ENCODE assay signal across 2 cellular contexts in the genomic region with DNA sequence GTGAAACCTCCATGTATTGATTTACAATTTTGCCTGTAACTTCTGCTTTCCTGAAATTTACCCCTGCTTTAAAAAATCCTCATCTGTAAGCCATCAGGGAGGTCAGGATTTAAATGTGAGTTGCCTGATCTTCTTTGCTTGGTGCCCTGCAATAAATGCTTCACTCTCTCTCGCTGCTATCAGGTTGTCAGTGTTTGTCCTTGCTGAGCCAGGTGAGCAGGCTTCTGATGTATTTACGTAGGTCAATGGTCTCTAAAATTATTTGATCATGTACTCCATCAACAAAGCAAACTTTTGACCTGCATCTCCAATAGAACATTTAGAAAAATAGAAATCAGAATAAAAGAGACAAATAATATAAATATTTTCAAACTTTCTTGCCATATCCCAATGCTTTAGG.
TF ChIP-seq lines count a peak whose summit lies in the region.

No MANE protein-coding gene starts in this region.

TF ChIP-seq in GM23338, 12 proteins besides CTCF, POLR2A, EP300 and RAD21 (continued from another document):
- TF ChIP-seq, protein P1, sequence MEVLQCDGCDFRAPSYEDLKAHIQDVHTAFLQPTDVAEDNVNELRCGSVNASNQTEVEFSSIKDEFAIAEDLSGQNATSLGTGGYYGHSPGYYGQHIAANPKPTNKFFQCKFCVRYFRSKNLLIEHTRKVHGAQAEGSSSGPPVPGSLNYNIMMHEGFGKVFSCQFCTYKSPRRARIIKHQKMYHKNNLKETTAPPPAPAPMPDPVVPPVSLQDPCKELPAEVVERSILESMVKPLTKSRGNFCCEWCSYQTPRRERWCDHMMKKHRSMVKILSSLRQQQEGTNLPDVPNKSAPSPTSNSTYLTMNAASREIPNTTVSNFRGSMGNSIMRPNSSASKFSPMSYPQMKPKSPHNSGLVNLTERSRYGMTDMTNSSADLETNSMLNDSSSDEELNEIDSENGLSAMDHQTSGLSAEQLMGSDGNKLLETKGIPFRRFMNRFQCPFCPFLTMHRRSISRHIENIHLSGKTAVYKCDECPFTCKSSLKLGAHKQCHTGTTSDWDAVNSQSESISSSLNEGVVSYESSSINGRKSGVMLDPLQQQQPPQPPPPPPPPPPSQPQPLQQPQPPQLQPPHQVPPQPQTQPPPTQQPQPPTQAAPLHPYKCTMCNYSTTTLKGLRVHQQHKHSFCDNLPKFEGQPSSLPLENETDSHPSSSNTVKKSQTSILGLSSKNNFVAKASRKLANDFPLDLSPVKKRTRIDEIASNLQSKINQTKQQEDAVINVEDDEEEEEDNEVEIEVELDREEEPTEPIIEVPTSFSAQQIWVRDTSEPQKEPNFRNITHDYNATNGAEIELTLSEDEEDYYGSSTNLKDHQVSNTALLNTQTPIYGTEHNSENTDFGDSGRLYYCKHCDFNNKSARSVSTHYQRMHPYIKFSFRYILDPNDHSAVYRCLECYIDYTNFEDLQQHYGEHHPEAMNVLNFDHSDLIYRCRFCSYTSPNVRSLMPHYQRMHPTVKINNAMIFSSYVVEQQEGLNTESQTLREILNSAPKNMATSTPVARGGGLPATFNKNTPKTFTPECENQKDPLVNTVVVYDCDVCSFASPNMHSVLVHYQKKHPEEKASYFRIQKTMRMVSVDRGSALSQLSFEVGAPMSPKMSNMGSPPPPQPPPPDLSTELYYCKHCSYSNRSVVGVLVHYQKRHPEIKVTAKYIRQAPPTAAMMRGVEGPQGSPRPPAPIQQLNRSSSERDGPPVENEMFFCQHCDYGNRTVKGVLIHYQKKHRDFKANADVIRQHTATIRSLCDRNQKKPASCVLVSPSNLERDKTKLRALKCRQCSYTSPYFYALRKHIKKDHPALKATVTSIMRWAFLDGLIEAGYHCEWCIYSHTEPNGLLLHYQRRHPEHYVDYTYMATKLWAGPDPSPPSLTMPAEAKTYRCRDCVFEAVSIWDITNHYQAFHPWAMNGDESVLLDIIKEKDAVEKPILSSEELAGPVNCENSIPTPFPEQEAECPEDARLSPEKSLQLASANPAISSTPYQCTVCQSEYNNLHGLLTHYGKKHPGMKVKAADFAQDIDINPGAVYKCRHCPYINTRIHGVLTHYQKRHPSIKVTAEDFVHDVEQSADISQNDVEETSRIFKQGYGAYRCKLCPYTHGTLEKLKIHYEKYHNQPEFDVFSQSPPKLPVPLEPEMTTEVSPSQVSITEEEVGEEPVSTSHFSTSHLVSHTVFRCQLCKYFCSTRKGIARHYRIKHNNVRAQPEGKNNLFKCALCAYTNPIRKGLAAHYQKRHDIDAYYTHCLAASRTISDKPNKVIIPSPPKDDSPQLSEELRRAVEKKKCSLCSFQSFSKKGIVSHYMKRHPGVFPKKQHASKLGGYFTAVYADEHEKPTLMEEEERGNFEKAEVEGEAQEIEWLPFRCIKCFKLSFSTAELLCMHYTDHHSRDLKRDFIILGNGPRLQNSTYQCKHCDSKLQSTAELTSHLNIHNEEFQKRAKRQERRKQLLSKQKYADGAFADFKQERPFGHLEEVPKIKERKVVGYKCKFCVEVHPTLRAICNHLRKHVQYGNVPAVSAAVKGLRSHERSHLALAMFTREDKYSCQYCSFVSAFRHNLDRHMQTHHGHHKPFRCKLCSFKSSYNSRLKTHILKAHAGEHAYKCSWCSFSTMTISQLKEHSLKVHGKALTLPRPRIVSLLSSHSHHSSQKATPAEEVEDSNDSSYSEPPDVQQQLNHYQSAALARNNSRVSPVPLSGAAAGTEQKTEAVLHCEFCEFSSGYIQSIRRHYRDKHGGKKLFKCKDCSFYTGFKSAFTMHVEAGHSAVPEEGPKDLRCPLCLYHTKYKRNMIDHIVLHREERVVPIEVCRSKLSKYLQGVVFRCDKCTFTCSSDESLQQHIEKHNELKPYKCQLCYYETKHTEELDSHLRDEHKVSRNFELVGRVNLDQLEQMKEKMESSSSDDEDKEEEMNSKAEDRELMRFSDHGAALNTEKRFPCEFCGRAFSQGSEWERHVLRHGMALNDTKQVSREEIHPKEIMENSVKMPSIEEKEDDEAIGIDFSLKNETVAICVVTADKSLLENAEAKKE (CRISPR knock-in tag; IDR thresholded peaks at IDR 0.05) = no peak
- TF ChIP-seq JUNB (IDR thresholded peaks at IDR 0.05; ENCODE audit: unreplicated experiment) = no peak
- TF ChIP-seq, protein P2, sequence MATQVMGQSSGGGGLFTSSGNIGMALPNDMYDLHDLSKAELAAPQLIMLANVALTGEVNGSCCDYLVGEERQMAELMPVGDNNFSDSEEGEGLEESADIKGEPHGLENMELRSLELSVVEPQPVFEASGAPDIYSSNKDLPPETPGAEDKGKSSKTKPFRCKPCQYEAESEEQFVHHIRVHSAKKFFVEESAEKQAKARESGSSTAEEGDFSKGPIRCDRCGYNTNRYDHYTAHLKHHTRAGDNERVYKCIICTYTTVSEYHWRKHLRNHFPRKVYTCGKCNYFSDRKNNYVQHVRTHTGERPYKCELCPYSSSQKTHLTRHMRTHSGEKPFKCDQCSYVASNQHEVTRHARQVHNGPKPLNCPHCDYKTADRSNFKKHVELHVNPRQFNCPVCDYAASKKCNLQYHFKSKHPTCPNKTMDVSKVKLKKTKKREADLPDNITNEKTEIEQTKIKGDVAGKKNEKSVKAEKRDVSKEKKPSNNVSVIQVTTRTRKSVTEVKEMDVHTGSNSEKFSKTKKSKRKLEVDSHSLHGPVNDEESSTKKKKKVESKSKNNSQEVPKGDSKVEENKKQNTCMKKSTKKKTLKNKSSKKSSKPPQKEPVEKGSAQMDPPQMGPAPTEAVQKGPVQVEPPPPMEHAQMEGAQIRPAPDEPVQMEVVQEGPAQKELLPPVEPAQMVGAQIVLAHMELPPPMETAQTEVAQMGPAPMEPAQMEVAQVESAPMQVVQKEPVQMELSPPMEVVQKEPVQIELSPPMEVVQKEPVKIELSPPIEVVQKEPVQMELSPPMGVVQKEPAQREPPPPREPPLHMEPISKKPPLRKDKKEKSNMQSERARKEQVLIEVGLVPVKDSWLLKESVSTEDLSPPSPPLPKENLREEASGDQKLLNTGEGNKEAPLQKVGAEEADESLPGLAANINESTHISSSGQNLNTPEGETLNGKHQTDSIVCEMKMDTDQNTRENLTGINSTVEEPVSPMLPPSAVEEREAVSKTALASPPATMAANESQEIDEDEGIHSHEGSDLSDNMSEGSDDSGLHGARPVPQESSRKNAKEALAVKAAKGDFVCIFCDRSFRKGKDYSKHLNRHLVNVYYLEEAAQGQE (IDR thresholded peaks at IDR 0.05; ENCODE audit: unreplicated experiment) = no peak
- TF ChIP-seq CREB1 (CRISPR knock-in tag; IDR thresholded peaks at IDR 0.05; ENCODE audit: low read depth) = no peak

TF ChIP-seq in HepG2, 621 proteins besides CTCF, POLR2A, EP300 and RAD21 (continued from another document):
- TF ChIP-seq, protein P3, sequence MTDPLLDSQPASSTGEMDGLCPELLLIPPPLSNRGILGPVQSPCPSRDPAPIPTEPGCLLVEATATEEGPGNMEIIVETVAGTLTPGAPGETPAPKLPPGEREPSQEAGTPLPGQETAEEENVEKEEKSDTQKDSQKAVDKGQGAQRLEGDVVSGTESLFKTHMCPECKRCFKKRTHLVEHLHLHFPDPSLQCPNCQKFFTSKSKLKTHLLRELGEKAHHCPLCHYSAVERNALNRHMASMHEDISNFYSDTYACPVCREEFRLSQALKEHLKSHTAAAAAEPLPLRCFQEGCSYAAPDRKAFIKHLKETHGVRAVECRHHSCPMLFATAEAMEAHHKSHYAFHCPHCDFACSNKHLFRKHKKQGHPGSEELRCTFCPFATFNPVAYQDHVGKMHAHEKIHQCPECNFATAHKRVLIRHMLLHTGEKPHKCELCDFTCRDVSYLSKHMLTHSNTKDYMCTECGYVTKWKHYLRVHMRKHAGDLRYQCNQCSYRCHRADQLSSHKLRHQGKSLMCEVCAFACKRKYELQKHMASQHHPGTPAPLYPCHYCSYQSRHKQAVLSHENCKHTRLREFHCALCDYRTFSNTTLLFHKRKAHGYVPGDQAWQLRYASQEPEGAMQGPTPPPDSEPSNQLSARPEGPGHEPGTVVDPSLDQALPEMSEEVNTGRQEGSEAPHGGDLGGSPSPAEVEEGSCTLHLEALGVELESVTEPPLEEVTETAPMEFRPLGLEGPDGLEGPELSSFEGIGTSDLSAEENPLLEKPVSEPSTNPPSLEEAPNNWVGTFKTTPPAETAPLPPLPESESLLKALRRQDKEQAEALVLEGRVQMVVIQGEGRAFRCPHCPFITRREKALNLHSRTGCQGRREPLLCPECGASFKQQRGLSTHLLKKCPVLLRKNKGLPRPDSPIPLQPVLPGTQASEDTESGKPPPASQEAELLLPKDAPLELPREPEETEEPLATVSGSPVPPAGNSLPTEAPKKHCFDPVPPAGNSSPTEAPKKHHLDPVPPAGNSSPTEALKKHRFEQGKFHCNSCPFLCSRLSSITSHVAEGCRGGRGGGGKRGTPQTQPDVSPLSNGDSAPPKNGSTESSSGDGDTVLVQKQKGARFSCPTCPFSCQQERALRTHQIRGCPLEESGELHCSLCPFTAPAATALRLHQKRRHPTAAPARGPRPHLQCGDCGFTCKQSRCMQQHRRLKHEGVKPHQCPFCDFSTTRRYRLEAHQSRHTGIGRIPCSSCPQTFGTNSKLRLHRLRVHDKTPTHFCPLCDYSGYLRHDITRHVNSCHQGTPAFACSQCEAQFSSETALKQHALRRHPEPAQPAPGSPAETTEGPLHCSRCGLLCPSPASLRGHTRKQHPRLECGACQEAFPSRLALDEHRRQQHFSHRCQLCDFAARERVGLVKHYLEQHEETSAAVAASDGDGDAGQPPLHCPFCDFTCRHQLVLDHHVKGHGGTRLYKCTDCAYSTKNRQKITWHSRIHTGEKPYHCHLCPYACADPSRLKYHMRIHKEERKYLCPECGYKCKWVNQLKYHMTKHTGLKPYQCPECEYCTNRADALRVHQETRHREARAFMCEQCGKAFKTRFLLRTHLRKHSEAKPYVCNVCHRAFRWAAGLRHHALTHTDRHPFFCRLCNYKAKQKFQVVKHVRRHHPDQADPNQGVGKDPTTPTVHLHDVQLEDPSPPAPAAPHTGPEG (CRISPR knock-in tag; IDR thresholded peaks at IDR 0.05) = no peak
